Comparison of ENCODE assay signal across 8 cellular contexts in the genomic region with DNA sequence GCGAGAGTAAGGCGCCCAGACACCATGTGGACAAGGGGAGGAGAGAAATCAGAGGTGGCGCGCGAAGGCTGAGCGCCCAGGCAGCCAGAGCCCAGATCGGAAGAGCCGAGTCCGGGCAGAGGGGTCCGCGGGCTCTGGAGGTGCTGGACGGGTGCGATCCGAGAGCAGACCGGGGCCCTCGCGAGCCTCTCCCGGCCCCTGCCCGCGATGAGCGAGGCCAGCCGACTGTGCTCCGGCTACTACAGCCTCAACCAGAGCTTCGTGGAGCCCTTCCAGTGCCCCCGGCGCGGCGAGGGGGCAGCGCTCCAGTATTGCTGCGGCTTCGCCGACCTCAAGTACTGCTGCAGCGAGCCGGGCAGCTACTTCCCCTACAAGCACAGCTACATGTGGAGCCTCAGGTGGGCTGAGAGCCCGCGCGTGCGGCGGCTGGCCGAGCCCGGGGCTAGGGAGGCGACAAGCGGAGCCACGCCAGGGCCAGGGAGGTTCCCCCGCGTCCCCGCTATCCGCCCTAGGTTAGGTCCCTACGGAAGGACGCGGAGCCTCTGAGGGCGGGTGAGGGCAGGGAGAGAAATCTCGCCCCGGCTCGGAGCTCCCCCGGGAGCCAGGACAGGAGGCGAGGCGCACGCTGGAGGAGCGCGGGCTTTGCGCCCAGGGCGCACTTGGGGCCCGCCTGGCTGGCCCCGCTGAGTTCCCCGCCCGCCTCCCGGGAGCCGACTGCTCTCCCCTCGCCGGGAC. TPM values are rescaled to one million over a fixed set of nuclear protein-coding genes. Genes with fewer than 3 reads are reported as not detected.
DNase-seq lines count a peak whose midpoint lies in the region; ATAC-seq and TF ChIP-seq lines count a peak whose summit lies in the region.

Gene SHISAL2B (plus strand): TSS at position 87 of the 735 bp plus-strand sequence. CDS start 121 bp downstream, at position 208.

- no peak for TF ChIP-seq EP300 in gastroesophageal sphincter (IDR thresholded peaks at IDR 0.05)

- no peak for TF ChIP-seq POLR2A in gastroesophageal sphincter (IDR thresholded peaks at IDR 0.05)

- peaks cover 0 to 12% (median 11%) of the 10 kb centered on the region in 3 donors for H3K4me1 ChIP-seq in gastroesophageal sphincter

- WGBS in gastroesophageal sphincter (ENCODE audit: low coverage in 1 of 2), 2 donors, result 1% methylated on average over 22 of the region's 71 CpGs; no CpG with 5 or more reads in 1 of the 2 donors

- H3K4me3 ChIP-seq in GM08714 (ENCODE audit: low read length) (peak within 1 kb of the TSS; percentile 17; the same call in 1 of the 2 replicates), MG63 (peak within 1 kb of the TSS; percentile 44), astrocyte of the spinal cord (ENCODE audit: low read depth, low read length) (peak within 1 kb of the TSS; percentile 14), gastroesophageal sphincter (peak within 1 kb of the TSS in 1 of 2 donors; percentile 39)

- TF ChIP-seq CTCF in astrocyte of the spinal cord (IDR thresholded peaks at IDR 0.05; ENCODE audit: low read depth, low read length) (no peak), gastroesophageal sphincter (IDR thresholded peaks at IDR 0.05) (no peak)

- no peak within 1 kb of the TSS for H3K27ac ChIP-seq in gastroesophageal sphincter

- DNase-seq in MG63 (peak; percentile 41), astrocyte of the spinal cord (ENCODE audit: low read depth, low spot score) (peak; percentile 23), left kidney (ENCODE audit: low read depth, low spot score) (peak; percentile 80), NCI-H2081 treated with DMSO at 0.1 percent for 48 hours (lab: John Stamatoyannopoulos, UW) (no peak)

- H3K9me3 ChIP-seq in MG63, result no peaks in the 10 kb centered on the region
- no peaks in the 10 kb centered on the region for H3K9me3 ChIP-seq in gastroesophageal sphincter

- peaks cover 34% of the 10 kb centered on the region for H3K27me3 ChIP-seq in MG63
- H3K27me3 ChIP-seq in gastroesophageal sphincter, result peaks cover 52% of the 10 kb centered on the region

- ATAC-seq in gastroesophageal sphincter (no peak), GM18517 (IDR thresholded peaks at IDR 0.05; ENCODE audit: unreplicated experiment) (no peak), HG03280 (IDR thresholded peaks at IDR 0.05; ENCODE audit: unreplicated experiment) (no peak)

- H3K36me3 ChIP-seq in MG63 (no peaks in the 10 kb centered on the region), gastroesophageal sphincter (no peaks in the 10 kb centered on the region)

- in situ Hi-C loops in astrocyte of the spinal cord (cut with HindIII; ENCODE audit: low sequenced_read_pairs), result no loop called here

RNA-seq across cellular contexts. Expression of gene SHISAL2B, which starts in this region (rescaled TPM):
- not detected in 2 replicates for total RNA-seq in MG63 (2014; rRNA removed; shearing (Covaris generic); ENCODE audit: low replicate concordance)
- total RNA-seq in gastroesophageal sphincter, result not detected

Comparison
In these comparisons a context has a peak if more than half of its experiments do, and no peak if none do; other contexts are left out.
1. Peak in DNase-seq and H3K4me3 ChIP-seq in MG63; RNA of the gene not detected or under 1 TPM.